ENCODE assay signal across 2 cellular contexts in genomic region chr1:44543816-44544185, GRCh38.
TF ChIP-seq lines count a peak whose summit lies in the region.

No MANE protein-coding gene starts in this region.

TF ChIP-seq in IMR-90, 13 proteins besides CTCF, POLR2A, EP300 and RAD21:
- TF ChIP-seq BHLHE40 (IDR thresholded peaks at IDR 0.05; ENCODE audit: low read depth, low read length) (no peak), RCOR1 (IDR thresholded peaks at IDR 0.05; ENCODE audit: insufficient replicate concordance, low read length) (no peak), FOS (IDR thresholded peaks at IDR 0.05; ENCODE audit: low read depth, low read length) (no peak), CHD1 (IDR thresholded peaks at IDR 0.05; ENCODE audit: low read depth, low read length) (no peak), MAZ (IDR thresholded peaks at IDR 0.05; ENCODE audit: borderline replicate concordance, low read depth, low read length) (no peak), ELK1 (IDR thresholded peaks at IDR 0.05; ENCODE audit: borderline replicate concordance, low read depth, low read length) (no peak), MXI1 (IDR thresholded peaks at IDR 0.05; ENCODE audit: borderline replicate concordance, low read depth, low read length) (no peak), MAFK (IDR thresholded peaks at IDR 0.05; ENCODE audit: low read depth, low read length) (no peak), RFX5 (IDR thresholded peaks at IDR 0.05; ENCODE audit: low read depth, low read length) (no peak), USF2 (IDR thresholded peaks at IDR 0.05; ENCODE audit: low read depth, low read length) (no peak), SMC3 (IDR thresholded peaks at IDR 0.05; ENCODE audit: low read depth, low read length) (no peak)

TF ChIP-seq in HepG2, 621 proteins besides CTCF, POLR2A, EP300 and RAD21:
- TF ChIP-seq ZNF33A (CRISPR knock-in tag; IDR thresholded peaks at IDR 0.05; ENCODE audit: borderline replicate concordance) (no peak), SMAD1 (CRISPR knock-in tag; IDR thresholded peaks at IDR 0.05; ENCODE audit: borderline replicate concordance, low read depth) (no peak), HDAC2 (CRISPR knock-in tag; IDR thresholded peaks at IDR 0.05) (no peak)
TF ChIP-seq in HepG2: peak in this region for 0.
